8 cellular contexts compared by ENCODE assay signal in the genomic region with DNA sequence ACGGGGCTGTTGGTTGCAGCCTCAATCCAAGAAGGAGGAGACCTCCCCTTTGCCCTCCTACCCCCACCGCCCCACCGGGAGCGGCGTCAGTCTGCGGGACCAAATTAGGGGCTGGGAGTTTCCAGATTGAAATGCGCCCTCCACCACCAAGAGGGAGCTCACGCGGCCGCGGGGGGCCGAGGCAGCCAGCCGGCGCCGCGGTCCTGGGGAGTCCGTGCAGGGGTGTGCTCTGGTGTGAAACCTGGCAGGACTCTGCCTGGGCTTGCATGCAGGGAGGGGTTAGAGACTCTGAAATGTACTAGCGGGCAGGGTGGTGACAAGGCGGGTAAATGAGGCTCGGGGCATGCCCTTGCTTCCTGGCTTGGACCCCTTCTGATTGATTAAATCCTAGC. TPM values are rescaled to one million over a fixed set of nuclear protein-coding genes. Genes with fewer than 3 reads are reported as not detected.
A peak's percentile ranks its signal among the peaks of the same experiment; 100 is the strongest.
DNase-seq lines count a peak whose midpoint lies in the region; ATAC-seq and TF ChIP-seq lines count a peak whose summit lies in the region.

No MANE protein-coding gene starts in this region.

- H3K36me3 Mint-ChIP-seq in glutamatergic neuron (ENCODE audit: unreplicated experiment) = no peaks in the 10 kb centered on the region

- TF ChIP-seq EP300 in ovary (IDR thresholded peaks at IDR 0.05) = no peak

- CTCF ChIA-PET in GM10248 (lab: Yijun Ruan, JAX) = no interaction called here

- H3K9me3 ChIP-seq in ovary = no peaks in the 10 kb centered on the region

- H3K36me3 ChIP-seq in ovary = no peaks in the 10 kb centered on the region

- peak overlapping the region; percentile 51 for H3K4me3 ChIP-seq in ovary

- H3K27ac Mint-ChIP-seq in glutamatergic neuron (ENCODE audit: unreplicated experiment) = no peak overlapping the region

- no peak overlapping the region for H3K27ac ChIP-seq in ovary

- intact Hi-C loops in ovary (cut with DNase I) = no loop called here

- ATAC-seq in SK-N-SH treated with all-trans-retinoic acid at 6 μM for 48 hours = peak; percentile 19

- POLR2A ChIA-PET in GM10248 (lab: Yijun Ruan, JAX) = no interaction called here

- no peak for TF ChIP-seq CTCF in GM10248 (IDR thresholded peaks at IDR 0.05; ENCODE audit: control extremely low read depth, extremely low read depth, low read depth, missing control alignments)
- TF ChIP-seq CTCF in glutamatergic neuron (IDR thresholded peaks at IDR 0.05; ENCODE audit: partially characterized antibody, unreplicated experiment) = no peak
- no peak for TF ChIP-seq CTCF in ovary (IDR thresholded peaks at IDR 0.05)

- 0 to 6% (median 1%) methylated on average over 15 to 20 of the region's 20 CpGs for WGBS in ovary, 3 donors

- H3K27me3 ChIP-seq in ovary = no peaks in the 10 kb centered on the region

- in situ Hi-C loops in ACHN (cut with HindIII; ENCODE audit: low pct_ligation_motif_present, low pct_unique_long_range_greater_than_20kb, low sequenced_read_pairs) = no loop called here

- peak overlapping the region; percentile 71 for H3K4me3 Mint-ChIP-seq in glutamatergic neuron (ENCODE audit: unreplicated experiment)

- H3K4me1 ChIP-seq in ovary (ENCODE audit: insufficient read depth) = no peaks in the 10 kb centered on the region

- H3K9me3 Mint-ChIP-seq in glutamatergic neuron (ENCODE audit: unreplicated experiment) = peaks cover 5% of the 10 kb centered on the region

- TF ChIP-seq POLR2A in ovary (IDR thresholded peaks at IDR 0.05) = no peak

- DNase-seq in GM10248 (ENCODE audit: extremely low spot score) = peak; percentile 8
- DNase-seq in glutamatergic neuron = no peak
- DNase-seq in ovary = no peak
- DNase-seq in AG08396 (ENCODE audit: low spot score) = no peak
- DNase-seq in NCI-H526 treated with DMSO at 0.1 percent for 48 hours (lab: John Stamatoyannopoulos, UW) = no peak
- DNase-seq in ACHN = no peak
- DNase-seq in amygdala (lab: John Stamatoyannopoulos, UW) = no peak

- peaks cover 9% of the 10 kb centered on the region for H3K27me3 Mint-ChIP-seq in glutamatergic neuron (ENCODE audit: unreplicated experiment)

- H3K4me1 Mint-ChIP-seq in glutamatergic neuron (ENCODE audit: low read depth, unreplicated experiment) = peaks cover 2% of the 10 kb centered on the region

TF ChIP-seq in SK-N-SH treated with all-trans-retinoic acid at 6 μM for 48 hours, 23 proteins besides CTCF, POLR2A, EP300 and RAD21:
- no peak for TF ChIP-seq TCF4 (CRISPR knock-in tag; IDR thresholded peaks at IDR 0.05; ENCODE audit: borderline replicate concordance)
- TF ChIP-seq ESRRG (CRISPR knock-in tag; IDR thresholded peaks at IDR 0.05) = no peak
- TF ChIP-seq SNAI2 (CRISPR knock-in tag; IDR thresholded peaks at IDR 0.05) = no peak
- TF ChIP-seq ISL1 (CRISPR knock-in tag; IDR thresholded peaks at IDR 0.05) = no peak
- TF ChIP-seq ZNF8 (CRISPR knock-in tag; IDR thresholded peaks at IDR 0.05) = no peak
- TF ChIP-seq CSDC2 (CRISPR knock-in tag; IDR thresholded peaks at IDR 0.05) = no peak
- TF ChIP-seq RARB (CRISPR knock-in tag; IDR thresholded peaks at IDR 0.05) = no peak
- TF ChIP-seq, protein P1, sequence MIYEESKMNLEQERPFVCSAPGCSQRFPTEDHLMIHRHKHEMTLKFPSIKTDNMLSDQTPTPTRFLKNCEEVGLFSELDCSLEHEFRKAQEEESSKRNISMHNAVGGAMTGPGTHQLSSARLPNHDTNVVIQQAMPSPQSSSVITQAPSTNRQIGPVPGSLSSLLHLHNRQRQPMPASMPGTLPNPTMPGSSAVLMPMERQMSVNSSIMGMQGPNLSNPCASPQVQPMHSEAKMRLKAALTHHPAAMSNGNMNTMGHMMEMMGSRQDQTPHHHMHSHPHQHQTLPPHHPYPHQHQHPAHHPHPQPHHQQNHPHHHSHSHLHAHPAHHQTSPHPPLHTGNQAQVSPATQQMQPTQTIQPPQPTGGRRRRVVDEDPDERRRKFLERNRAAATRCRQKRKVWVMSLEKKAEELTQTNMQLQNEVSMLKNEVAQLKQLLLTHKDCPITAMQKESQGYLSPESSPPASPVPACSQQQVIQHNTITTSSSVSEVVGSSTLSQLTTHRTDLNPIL (CRISPR knock-in tag; IDR thresholded peaks at IDR 0.05; ENCODE audit: low read depth) = no peak
- no peak for TF ChIP-seq ZC3H10 (CRISPR knock-in tag; IDR thresholded peaks at IDR 0.05)
TF ChIP-seq in SK-N-SH treated with all-trans-retinoic acid at 6 μM for 48 hours: peak in this region for 0.

RNA-seq across cellular contexts. Expression of a gene that starts 1.0 kb away (rescaled TPM):
- total RNA-seq in glutamatergic neuron (ENCODE audit: unreplicated experiment) (0.86 TPM), ovary (1 to 10 TPM in 4 of 7 donors, under 1 TPM in 3; 0.23 to 2.1 (median 1.0) TPM)
- polyA plus RNA-seq in ovary = 1 to 10 TPM in 1 of 2 donors, under 1 TPM in 1; 0.56 to 3.5 TPM
